Comparison of ENCODE assay signal across 8 cellular contexts in the genomic region with DNA sequence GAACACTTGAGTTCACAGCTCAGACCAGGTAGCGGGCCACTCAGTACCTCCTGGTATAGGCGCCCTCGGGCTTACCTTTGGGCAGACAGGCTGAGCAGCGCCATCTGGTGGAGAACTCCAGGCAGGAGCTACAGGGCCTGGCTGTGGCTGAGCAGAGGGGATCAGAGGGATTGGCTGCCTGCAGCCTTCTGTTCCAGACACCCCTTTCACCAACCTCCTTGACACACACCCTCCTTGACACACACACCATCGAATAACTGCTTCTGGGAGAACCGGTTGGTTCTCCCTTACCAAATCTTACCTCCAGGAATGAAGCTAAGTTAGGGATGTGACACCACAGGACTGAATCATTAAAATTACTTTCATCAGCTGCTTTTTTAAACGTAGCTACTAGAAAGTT. TPM values are rescaled to one million over a fixed set of nuclear protein-coding genes. Genes with fewer than 3 reads are reported as not detected.
DNase-seq lines count a peak whose midpoint lies in the region; ATAC-seq and TF ChIP-seq lines count a peak whose summit lies in the region.

No MANE protein-coding gene starts in this region.

- no peak overlapping the region for H2AFZ ChIP-seq in SK-N-SH (ENCODE audit: low read depth)

- H3K4me1 ChIP-seq in SK-N-SH (ENCODE audit: control insufficient read depth in 1 of 2, insufficient read depth in 2 of 2, low read depth in 1 of 2, low read length in 1 of 2): no peaks in the 10 kb centered on the region
- no peaks in the 10 kb centered on the region for H3K4me1 ChIP-seq in ovary (ENCODE audit: insufficient read depth)
- H3K4me1 ChIP-seq in transverse colon: peaks cover 0 to 7% (median 2%) of the 10 kb centered on the region in 4 donors

- H3K9ac ChIP-seq in SK-N-SH: no peak overlapping the region

- CTCF ChIA-PET in SK-N-SH (lab: Yijun Ruan, JAX): interaction anchor here (0.5 to 4.2 kb wide), 60 partner anchors 9 to 1982 kb away, joined by 3 to 53 read pairs (median 4); a partner anchor contains a TSS

- H3K79me2 ChIP-seq in SK-N-SH (ENCODE audit: insufficient read depth): no peaks in the 10 kb centered on the region

- H3K27me3 ChIP-seq in SK-N-SH (ENCODE audit: insufficient read depth) (peaks cover 5% of the 10 kb centered on the region), ovary (no peaks in the 10 kb centered on the region), transverse colon (peaks cover 42% of the 10 kb centered on the region)

- H3F3A ChIP-seq in SK-N-SH (replicated peaks; ENCODE audit: insufficient read depth): no peaks in the 10 kb centered on the region

- TF ChIP-seq RAD21 in SK-N-SH (IDR thresholded peaks at IDR 0.05; ENCODE audit: low read length): peak; percentile 69

- TF ChIP-seq POLR2A in ovary (IDR thresholded peaks at IDR 0.05): no peak
- TF ChIP-seq POLR2A in transverse colon (IDR thresholded peaks at IDR 0.05): no peak

- H3K4me3 ChIP-seq in GM12875 (ENCODE audit: low read depth, low read length): no peak overlapping the region
- no peak overlapping the region for H3K4me3 ChIP-seq in SK-N-SH (ENCODE audit: low read depth in 2 of 2, low read length in 1 of 2)
- H3K4me3 ChIP-seq in ovary: no peak overlapping the region
- no peak overlapping the region for H3K4me3 ChIP-seq in transverse colon

- H3K9me2 ChIP-seq in SK-N-SH: no peaks in the 10 kb centered on the region

- no peak overlapping the region for H3K4me2 ChIP-seq in SK-N-SH

- 0% methylated on average over 3 of the region's 7 CpGs for WGBS in SK-N-SH (ENCODE audit: low lambda C conversion rate)
- WGBS in ovary, 3 donors: 4 to 6% (median 5%) methylated on average over 7 of the region's 7 CpGs
- 0 to 5% methylated on average over 1 to 7 of the region's 7 CpGs for WGBS in transverse colon (ENCODE audit: low coverage in 1 of 2), 2 donors

- in situ Hi-C loops in transverse colon (cut with MboI; ENCODE audit: low pct_ligation_motif_present in 1 of 4, low pct_unique_long_range_greater_than_20kb in 1 of 4, low sequenced_read_pairs in 3 of 4): no loop called here

- intact Hi-C loops in ovary (cut with DNase I) (no loop called here), transverse colon (cut with DNase I; ENCODE audit: low total_unique reads) (no loop called here)

- TF ChIP-seq EP300 in SK-N-SH (IDR thresholded peaks at IDR 0.05; ENCODE audit: borderline replicate concordance in 1 of 2, low read depth in 1 of 2, low read length in 1 of 2) (no peak), ovary (IDR thresholded peaks at IDR 0.05) (no peak), transverse colon (IDR thresholded peaks at IDR 0.05; ENCODE audit: low read depth) (no peak)

- H3K36me3 ChIP-seq in SK-N-SH (replicated peaks in 1 of 2; ENCODE audit: control insufficient read depth in 1 of 2, insufficient read depth in 2 of 2, low read length in 1 of 2) (no peaks in the 10 kb centered on the region), ovary (no peaks in the 10 kb centered on the region), transverse colon (no peaks in the 10 kb centered on the region)

- POLR2A ChIA-PET in SK-N-SH (lab: Yijun Ruan, JAX): no interaction called here

- peak; percentile 32 for DNase-seq in MV-4-11 (lab: John Stamatoyannopoulos, UW)
- peak; percentile 85 for DNase-seq in SK-N-SH
- peak; percentile 53 to 81 (median 75) for DNase-seq in activated naive CD4-positive, alpha-beta T cell (lab: John Stamatoyannopoulos, UW)
- DNase-seq in glomerular visceral epithelial cell (ENCODE audit: extremely low spot score): peak; percentile 66
- peak; percentile 17 to 65 (median 45) for DNase-seq in ovary
- DNase-seq in transverse colon: peak; percentile 83

- ATAC-seq in GM19395 (IDR thresholded peaks at IDR 0.05; ENCODE audit: unreplicated experiment): no peak

- H3K9me3 ChIP-seq in SK-N-SH: no peaks in the 10 kb centered on the region
- no peaks in the 10 kb centered on the region for H3K9me3 ChIP-seq in ovary
- H3K9me3 ChIP-seq in transverse colon: no peaks in the 10 kb centered on the region

- TF ChIP-seq CTCF in GM12875 (IDR thresholded peaks at IDR 0.05; ENCODE audit: borderline replicate concordance, insufficient read depth, low read depth, low read length) (peak; percentile 98), SK-N-SH (IDR thresholded peaks at IDR 0.05) (peak; percentile 81), ovary (IDR thresholded peaks at IDR 0.05) (peak in 1 of 3 donors; percentile 15), transverse colon (IDR thresholded peaks at IDR 0.05) (peak; percentile 54 to 86 (median 80))

- H3K27ac ChIP-seq in SK-N-SH (ENCODE audit: low read depth in 2 of 2, low read length in 1 of 2) (no peak overlapping the region), ovary (no peak overlapping the region), transverse colon (no peak overlapping the region)

- H4K20me1 ChIP-seq in SK-N-SH (ENCODE audit: insufficient read depth): no peaks in the 10 kb centered on the region

TF ChIP-seq in SK-N-SH, 30 proteins besides CTCF, POLR2A, EP300 and RAD21:
- no peak for TF ChIP-seq YY1 (IDR thresholded peaks at IDR 0.05; ENCODE audit: low read depth)
- TF ChIP-seq SMC3 (IDR thresholded peaks at IDR 0.05; ENCODE audit: low read depth, low read length): peak; percentile 71
- TF ChIP-seq, protein P1, sequence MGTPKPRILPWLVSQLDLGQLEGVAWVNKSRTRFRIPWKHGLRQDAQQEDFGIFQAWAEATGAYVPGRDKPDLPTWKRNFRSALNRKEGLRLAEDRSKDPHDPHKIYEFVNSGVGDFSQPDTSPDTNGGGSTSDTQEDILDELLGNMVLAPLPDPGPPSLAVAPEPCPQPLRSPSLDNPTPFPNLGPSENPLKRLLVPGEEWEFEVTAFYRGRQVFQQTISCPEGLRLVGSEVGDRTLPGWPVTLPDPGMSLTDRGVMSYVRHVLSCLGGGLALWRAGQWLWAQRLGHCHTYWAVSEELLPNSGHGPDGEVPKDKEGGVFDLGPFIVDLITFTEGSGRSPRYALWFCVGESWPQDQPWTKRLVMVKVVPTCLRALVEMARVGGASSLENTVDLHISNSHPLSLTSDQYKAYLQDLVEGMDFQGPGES (IDR thresholded peaks at IDR 0.05; ENCODE audit: low read depth, low read length): no peak
- no peak for TF ChIP-seq EZH2phosphoT487 (IDR thresholded peaks at IDR 0.05; ENCODE audit: borderline replicate concordance, low read depth)

RNA-seq across cellular contexts. Expression of a gene that starts 6.5 kb away (rescaled TPM):
- polyA plus RNA-seq in SK-N-SH (2012; rRNA removed) (not detected in 2 replicates), ovary (not detected)
- not detected in 2 replicates for polyA plus RNA-seq in SK-N-SH (2012; cell fraction: cytosol; rRNA removed)
- 0.02 TPM in 1 of 2 replicates, not detected in the other for polyA plus RNA-seq in SK-N-SH (2012; cell fraction: nucleus; rRNA removed)
- total RNA-seq in ovary (1 to 10 TPM in 1 of 7 donors, not detected in 6; 1.3 TPM), transverse colon (not detected)

RNA-seq across cellular contexts. Expression of a gene that starts 15.0 kb away (rescaled TPM):
- 25.0 and 36.6 TPM in 2 replicates for polyA plus RNA-seq in SK-N-SH (2012; rRNA removed)
- 22.4 and 24.1 TPM in 2 replicates for polyA plus RNA-seq in SK-N-SH (2012; cell fraction: cytosol; rRNA removed)
- 58.3 and 87.1 TPM in 2 replicates for polyA plus RNA-seq in SK-N-SH (2012; cell fraction: nucleus; rRNA removed)
- 10 to 100 TPM; 20.0 to 46.2 (median 27.3) TPM for total RNA-seq in ovary
- 10 to 100 TPM; 13.0 to 37.8 TPM for polyA plus RNA-seq in ovary
- 100 to 1,000 TPM in 3 of 4 donors, 10 to 100 TPM in 1; 83.4 to 204 (median 131) TPM for total RNA-seq in transverse colon

RNA-seq across cellular contexts. Expression of a gene that starts 44.6 kb away (rescaled TPM):
- not detected in 2 replicates for polyA plus RNA-seq in SK-N-SH (2012; rRNA removed)
- not detected in 2 replicates for polyA plus RNA-seq in SK-N-SH (2012; cell fraction: cytosol; rRNA removed)
- polyA plus RNA-seq in SK-N-SH (2012; cell fraction: nucleus; rRNA removed): not detected in 2 replicates
- under 1 TPM in 3 of 7 donors, not detected in 4; 0.28 to 0.50 (median 0.41) TPM for total RNA-seq in ovary
- polyA plus RNA-seq in ovary: under 1 TPM in 1 of 2 donors, not detected in 1; 0.15 TPM
- not detected for total RNA-seq in transverse colon

RNA-seq across cellular contexts. Expression of a gene that starts 55.1 kb away (rescaled TPM):
- polyA plus RNA-seq in SK-N-SH (2012; rRNA removed) (343 and 644 TPM in 2 replicates), ovary (100 to 1,000 TPM; 608 to 609 TPM)
- 624 and 653 TPM in 2 replicates for polyA plus RNA-seq in SK-N-SH (2012; cell fraction: cytosol; rRNA removed)
- 304 and 357 TPM in 2 replicates for polyA plus RNA-seq in SK-N-SH (2012; cell fraction: nucleus; rRNA removed)
- total RNA-seq in ovary (100 to 1,000 TPM; 199 to 504 (median 381) TPM), transverse colon (100 to 1,000 TPM in 3 of 4 donors, 10 to 100 TPM in 1; 58.7 to 194 (median 165) TPM)

Comparison
In these comparisons a context has a peak if more than half of its experiments do, and no peak if none do; other contexts are left out.
1. DNase-seq: peak in every context shown above with its lines; median percentile 85 in SK-N-SH; 83 in transverse colon; 75 in activated naive CD4-positive, alpha-beta T cell; 66 in glomerular visceral epithelial cell; 45 in ovary; 32 in MV-4-11.